Comparison of ENCODE assay signal across 28 cellular contexts in the genomic region with DNA sequence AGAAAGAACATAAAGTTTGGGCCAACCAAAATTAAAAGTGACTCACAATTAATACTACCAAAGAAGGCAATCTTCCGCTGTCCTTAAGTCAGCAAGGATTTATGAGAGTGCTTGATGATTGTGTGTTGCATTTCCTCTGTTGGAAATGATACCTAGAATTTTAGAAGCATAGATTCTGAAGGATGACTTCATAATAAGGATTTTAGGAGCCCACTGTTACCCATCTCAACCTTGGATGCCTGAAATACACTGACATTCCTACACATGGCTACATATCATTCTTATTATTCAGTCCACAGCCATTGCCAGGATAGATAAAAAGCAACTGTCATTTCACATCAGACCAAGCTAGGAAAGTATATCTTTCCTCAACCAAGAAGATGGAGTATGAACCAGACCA.
"Had no signal": no experiment of that assay in that cellular context is flagged by ENCODE, and none has a peak within 500 bp of the region (broad histone marks: within the 10 kb centered on the region; RNA-seq: fewer than 3 reads in every experiment).

No MANE protein-coding gene starts in this region.

- ATAC-seq: activated naive CD4-positive, alpha-beta T cell treated with anti-CD3 and anti-CD28 coated beads, Interleukin-2, amount 50 U/mL, for 72 hours; activated naive CD8-positive, alpha-beta T cell treated with anti-CD3 and anti-CD28 coated beads, Interleukin-2, amount 50 U/mL, for 24 hours; activated T-cell treated with anti-CD3 and anti-CD28 coated beads, Interleukin-2, amount 50 U/mL, for 4 hours; Panc1; Right ventricle myocardium inferior; T-cell had no signal

- H3K27me3 ChIP-seq: breast epithelium had no signal

- H3K4me3 ChIP-seq: breast epithelium, SK-N-MC had no signal

- H3K27ac ChIP-seq: breast epithelium, SK-N-MC had no signal

- H3K4me1 ChIP-seq: breast epithelium had no signal

- DNase-seq: activated CD4-positive, alpha-beta memory T cell treated with anti-CD3 and anti-CD28 coated beads for 36 hours; activated CD4-positive, alpha-beta T cell treated with anti-CD3 and anti-CD28 coated beads, Interleukin-2, amount 10 ng/mL, durations not matched to agents 7 days and 5 days; activated CD4-positive, CD25-positive, alpha-beta regulatory T cell; activated CD8-positive, alpha-beta memory T cell treated with anti-CD3 and anti-CD28 coated beads for 24 hours; activated effector memory CD4-positive, alpha-beta T cell treated with anti-CD3 and anti-CD28 coated beads, Interleukin-2, amount 50 U/mL, for 16 hours; activated naive CD4-positive, alpha-beta T cell treated with Interleukin-2 at 50 U/mL for 16 hours; activated naive CD8-positive, alpha-beta T cell treated with anti-CD3 and anti-CD28 coated beads, Interleukin-2, amount 50 U/mL, for 24 hours; activated T-cell treated with anti-CD3 and anti-CD28 coated beads, Interleukin-2, amount 50 U/mL, for 4 hours; amygdala; caudate nucleus; Karpas-422; NCI-H1105 treated with DMSO at 0.1 percent for 48 hours; NCI-H146; NCI-H187 treated with DMSO at 0.1 percent for 48 hours; NCI-H2081 treated with DMSO at 0.1 percent for 48 hours; NCI-H2227 treated with DMSO at 0.1 percent for 48 hours; NCI-H526; NCI-H82; OCI-M1; RPMI8226; T-cell; T-helper 2 cell; T1000 had no signal

- H3K36me3 ChIP-seq: breast epithelium had no signal
